In genomic region chr12:9347328-9348127, GRCh38 we compare ENCODE assay signal across 1 cellular context.
A peak's percentile ranks its signal among the peaks of the same experiment; 100 is the strongest.
TF ChIP-seq lines count a peak whose summit lies in the region.

No MANE protein-coding gene starts in this region.

TF ChIP-seq in K562, 482 proteins besides CTCF, POLR2A, EP300 and RAD21 (continued from another document and continues in another):
- TF ChIP-seq, protein P1, sequence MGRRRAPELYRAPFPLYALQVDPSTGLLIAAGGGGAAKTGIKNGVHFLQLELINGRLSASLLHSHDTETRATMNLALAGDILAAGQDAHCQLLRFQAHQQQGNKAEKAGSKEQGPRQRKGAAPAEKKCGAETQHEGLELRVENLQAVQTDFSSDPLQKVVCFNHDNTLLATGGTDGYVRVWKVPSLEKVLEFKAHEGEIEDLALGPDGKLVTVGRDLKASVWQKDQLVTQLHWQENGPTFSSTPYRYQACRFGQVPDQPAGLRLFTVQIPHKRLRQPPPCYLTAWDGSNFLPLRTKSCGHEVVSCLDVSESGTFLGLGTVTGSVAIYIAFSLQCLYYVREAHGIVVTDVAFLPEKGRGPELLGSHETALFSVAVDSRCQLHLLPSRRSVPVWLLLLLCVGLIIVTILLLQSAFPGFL (CRISPR knock-in tag; IDR thresholded peaks at IDR 0.05), result no peak
- TF ChIP-seq ZNF76 (CRISPR knock-in tag; IDR thresholded peaks at IDR 0.05; ENCODE audit: borderline replicate concordance) (no peak), TAF9B (IDR thresholded peaks at IDR 0.05; ENCODE audit: partially characterized antibody) (no peak), ELF2 (CRISPR knock-in tag; IDR thresholded peaks at IDR 0.05) (no peak), ARID1B (IDR thresholded peaks at IDR 0.05) (no peak), ZNF561 (CRISPR knock-in tag; conservative IDR thresholded peaks at IDR 0.05) (no peak), TAL1 (IDR thresholded peaks at IDR 0.05) (no peak), NR2C2 (CRISPR knock-in tag; IDR thresholded peaks at IDR 0.05) (no peak), NR2C2 (tag; IDR thresholded peaks at IDR 0.05) (peak; percentile 83; the same call in 1 of the 2 replicates), CBFA2T3 (IDR thresholded peaks at IDR 0.05) (no peak), NELFE (IDR thresholded peaks at IDR 0.05; ENCODE audit: insufficient read depth, insufficient read length) (no peak), ZSCAN32 (CRISPR knock-in tag; IDR thresholded peaks at IDR 0.05) (no peak), SP2 (IDR thresholded peaks at IDR 0.05; ENCODE audit: extremely low read depth, low read depth, low read length, poor library complexity, severe bottlenecking) (no peak), ZNF239 (CRISPR knock-in tag; IDR thresholded peaks at IDR 0.05) (peak; percentile 6; the same call in 1 of the 2 replicates), SPI1 (IDR thresholded peaks at IDR 0.05; ENCODE audit: borderline replicate concordance, low read depth, low read length) (no peak), NR2C1 (IDR thresholded peaks at IDR 0.05) (no peak), NR2C1 (tag; IDR thresholded peaks at IDR 0.05) (peak; percentile 54), TCF7 (IDR thresholded peaks at IDR 0.05; ENCODE audit: borderline replicate concordance) (no peak), FOS (IDR thresholded peaks at IDR 0.05; ENCODE audit: extremely low read depth, insufficient read length) (no peak), ZNF655 (CRISPR knock-in tag; IDR thresholded peaks at IDR 0.05) (no peak), ZNF449 (CRISPR knock-in tag; IDR thresholded peaks at IDR 0.05) (0 out of 2 replicates have a peak, but pooled peaks have one; percentile 15), KLF1 (tag; IDR thresholded peaks at IDR 0.05) (no peak), E2F1 (CRISPR knock-in tag; IDR thresholded peaks at IDR 0.05) (no peak), NUFIP1 (IDR thresholded peaks at IDR 0.05; ENCODE audit: partially characterized antibody) (no peak), EHMT2 (IDR thresholded peaks at IDR 0.05) (no peak), ARID3A (IDR thresholded peaks at IDR 0.05; ENCODE audit: borderline replicate concordance, low read depth, low read length) (no peak), ZNF124 (CRISPR knock-in tag; IDR thresholded peaks at IDR 0.05) (no peak), CHD1 (IDR thresholded peaks at IDR 0.05; ENCODE audit: low read length) (no peak), ZNF584 (CRISPR knock-in tag; IDR thresholded peaks at IDR 0.05; ENCODE audit: low read depth) (no peak; the same call in 1 of the 2 replicates), ZNF507 (tag; conservative IDR thresholded peaks at IDR 0.05) (no peak), RBM34 (IDR thresholded peaks at IDR 0.05; ENCODE audit: borderline replicate concordance, insufficient read depth, low read length) (no peak), MYBL2 (IDR thresholded peaks at IDR 0.05; ENCODE audit: low read depth) (no peak), MYBL2 (CRISPR knock-in tag; IDR thresholded peaks at IDR 0.05; ENCODE audit: borderline replicate concordance) (no peak), CEBPG (CRISPR knock-in tag; IDR thresholded peaks at IDR 0.05) (peak; percentile 61), CEBPG (tag; conservative IDR thresholded peaks at IDR 0.05 in 1 of 2, IDR thresholded peaks at IDR 0.05 in 1 of 2) (peak; percentile 60 to 96; a peak in 3 of 4 replicates), RBM25 (IDR thresholded peaks at IDR 0.05; ENCODE audit: low read depth, low read length, severe bottlenecking) (peak; percentile 31), ETV1 (tag; conservative IDR thresholded peaks at IDR 0.05; ENCODE audit: low read depth) (peak; percentile 82)
- TF ChIP-seq, protein P2, sequence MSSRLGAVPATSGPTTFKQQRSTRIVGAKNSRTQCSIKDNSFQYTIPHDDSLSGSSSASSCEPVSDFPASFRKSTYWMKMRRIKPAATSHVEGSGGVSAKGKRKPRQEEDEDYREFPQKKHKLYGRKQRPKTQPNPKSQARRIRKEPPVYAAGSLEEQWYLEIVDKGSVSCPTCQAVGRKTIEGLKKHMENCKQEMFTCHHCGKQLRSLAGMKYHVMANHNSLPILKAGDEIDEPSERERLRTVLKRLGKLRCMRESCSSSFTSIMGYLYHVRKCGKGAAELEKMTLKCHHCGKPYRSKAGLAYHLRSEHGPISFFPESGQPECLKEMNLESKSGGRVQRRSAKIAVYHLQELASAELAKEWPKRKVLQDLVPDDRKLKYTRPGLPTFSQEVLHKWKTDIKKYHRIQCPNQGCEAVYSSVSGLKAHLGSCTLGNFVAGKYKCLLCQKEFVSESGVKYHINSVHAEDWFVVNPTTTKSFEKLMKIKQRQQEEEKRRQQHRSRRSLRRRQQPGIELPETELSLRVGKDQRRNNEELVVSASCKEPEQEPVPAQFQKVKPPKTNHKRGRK (tag; IDR thresholded peaks at IDR 0.05), result no peak
- TF ChIP-seq, protein P3, sequence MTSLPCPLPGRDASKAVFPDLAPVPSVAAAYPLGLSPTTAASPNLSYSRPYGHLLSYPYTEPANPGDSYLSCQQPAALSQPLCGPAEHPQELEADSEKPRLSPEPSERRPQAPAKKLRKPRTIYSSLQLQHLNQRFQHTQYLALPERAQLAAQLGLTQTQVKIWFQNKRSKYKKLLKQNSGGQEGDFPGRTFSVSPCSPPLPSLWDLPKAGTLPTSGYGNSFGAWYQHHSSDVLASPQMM (CRISPR knock-in tag; IDR thresholded peaks at IDR 0.05), result no peak
- TF ChIP-seq, protein P4, sequence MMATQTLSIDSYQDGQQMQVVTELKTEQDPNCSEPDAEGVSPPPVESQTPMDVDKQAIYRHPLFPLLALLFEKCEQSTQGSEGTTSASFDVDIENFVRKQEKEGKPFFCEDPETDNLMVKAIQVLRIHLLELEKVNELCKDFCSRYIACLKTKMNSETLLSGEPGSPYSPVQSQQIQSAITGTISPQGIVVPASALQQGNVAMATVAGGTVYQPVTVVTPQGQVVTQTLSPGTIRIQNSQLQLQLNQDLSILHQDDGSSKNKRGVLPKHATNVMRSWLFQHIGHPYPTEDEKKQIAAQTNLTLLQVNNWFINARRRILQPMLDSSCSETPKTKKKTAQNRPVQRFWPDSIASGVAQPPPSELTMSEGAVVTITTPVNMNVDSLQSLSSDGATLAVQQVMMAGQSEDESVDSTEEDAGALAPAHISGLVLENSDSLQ (IDR thresholded peaks at IDR 0.05), result no peak
- TF ChIP-seq, protein P5, sequence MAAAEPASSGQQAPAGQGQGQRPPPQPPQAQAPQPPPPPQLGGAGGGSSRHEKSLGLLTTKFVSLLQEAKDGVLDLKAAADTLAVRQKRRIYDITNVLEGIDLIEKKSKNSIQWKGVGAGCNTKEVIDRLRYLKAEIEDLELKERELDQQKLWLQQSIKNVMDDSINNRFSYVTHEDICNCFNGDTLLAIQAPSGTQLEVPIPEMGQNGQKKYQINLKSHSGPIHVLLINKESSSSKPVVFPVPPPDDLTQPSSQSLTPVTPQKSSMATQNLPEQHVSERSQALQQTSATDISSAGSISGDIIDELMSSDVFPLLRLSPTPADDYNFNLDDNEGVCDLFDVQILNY (CRISPR knock-in tag; IDR thresholded peaks at IDR 0.05), result no peak
- TF ChIP-seq, protein P6, sequence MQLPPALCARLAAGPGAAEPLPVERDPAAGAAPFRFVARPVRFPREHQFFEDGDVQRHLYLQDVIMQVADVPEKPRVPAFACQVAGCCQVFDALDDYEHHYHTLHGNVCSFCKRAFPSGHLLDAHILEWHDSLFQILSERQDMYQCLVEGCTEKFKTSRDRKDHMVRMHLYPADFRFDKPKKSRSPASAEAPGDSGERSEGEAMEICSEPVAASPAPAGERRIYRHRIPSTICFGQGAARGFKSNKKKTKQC (CRISPR knock-in tag; IDR thresholded peaks at IDR 0.05), result no peak
- TF ChIP-seq, protein P7, sequence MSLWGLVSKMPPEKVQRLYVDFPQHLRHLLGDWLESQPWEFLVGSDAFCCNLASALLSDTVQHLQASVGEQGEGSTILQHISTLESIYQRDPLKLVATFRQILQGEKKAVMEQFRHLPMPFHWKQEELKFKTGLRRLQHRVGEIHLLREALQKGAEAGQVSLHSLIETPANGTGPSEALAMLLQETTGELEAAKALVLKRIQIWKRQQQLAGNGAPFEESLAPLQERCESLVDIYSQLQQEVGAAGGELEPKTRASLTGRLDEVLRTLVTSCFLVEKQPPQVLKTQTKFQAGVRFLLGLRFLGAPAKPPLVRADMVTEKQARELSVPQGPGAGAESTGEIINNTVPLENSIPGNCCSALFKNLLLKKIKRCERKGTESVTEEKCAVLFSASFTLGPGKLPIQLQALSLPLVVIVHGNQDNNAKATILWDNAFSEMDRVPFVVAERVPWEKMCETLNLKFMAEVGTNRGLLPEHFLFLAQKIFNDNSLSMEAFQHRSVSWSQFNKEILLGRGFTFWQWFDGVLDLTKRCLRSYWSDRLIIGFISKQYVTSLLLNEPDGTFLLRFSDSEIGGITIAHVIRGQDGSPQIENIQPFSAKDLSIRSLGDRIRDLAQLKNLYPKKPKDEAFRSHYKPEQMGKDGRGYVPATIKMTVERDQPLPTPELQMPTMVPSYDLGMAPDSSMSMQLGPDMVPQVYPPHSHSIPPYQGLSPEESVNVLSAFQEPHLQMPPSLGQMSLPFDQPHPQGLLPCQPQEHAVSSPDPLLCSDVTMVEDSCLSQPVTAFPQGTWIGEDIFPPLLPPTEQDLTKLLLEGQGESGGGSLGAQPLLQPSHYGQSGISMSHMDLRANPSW (CRISPR knock-in tag; IDR thresholded peaks at IDR 0.05), result no peak
- TF ChIP-seq, protein P8, sequence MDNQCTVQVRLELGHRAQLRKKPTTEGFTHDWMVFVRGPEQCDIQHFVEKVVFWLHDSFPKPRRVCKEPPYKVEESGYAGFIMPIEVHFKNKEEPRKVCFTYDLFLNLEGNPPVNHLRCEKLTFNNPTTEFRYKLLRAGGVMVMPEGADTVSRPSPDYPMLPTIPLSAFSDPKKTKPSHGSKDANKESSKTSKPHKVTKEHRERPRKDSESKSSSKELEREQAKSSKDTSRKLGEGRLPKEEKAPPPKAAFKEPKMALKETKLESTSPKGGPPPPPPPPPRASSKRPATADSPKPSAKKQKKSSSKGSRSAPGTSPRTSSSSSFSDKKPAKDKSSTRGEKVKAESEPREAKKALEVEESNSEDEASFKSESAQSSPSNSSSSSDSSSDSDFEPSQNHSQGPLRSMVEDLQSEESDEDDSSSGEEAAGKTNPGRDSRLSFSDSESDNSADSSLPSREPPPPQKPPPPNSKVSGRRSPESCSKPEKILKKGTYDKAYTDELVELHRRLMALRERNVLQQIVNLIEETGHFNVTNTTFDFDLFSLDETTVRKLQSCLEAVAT (IDR thresholded peaks at IDR 0.05), result no peak
- TF ChIP-seq, protein P9, sequence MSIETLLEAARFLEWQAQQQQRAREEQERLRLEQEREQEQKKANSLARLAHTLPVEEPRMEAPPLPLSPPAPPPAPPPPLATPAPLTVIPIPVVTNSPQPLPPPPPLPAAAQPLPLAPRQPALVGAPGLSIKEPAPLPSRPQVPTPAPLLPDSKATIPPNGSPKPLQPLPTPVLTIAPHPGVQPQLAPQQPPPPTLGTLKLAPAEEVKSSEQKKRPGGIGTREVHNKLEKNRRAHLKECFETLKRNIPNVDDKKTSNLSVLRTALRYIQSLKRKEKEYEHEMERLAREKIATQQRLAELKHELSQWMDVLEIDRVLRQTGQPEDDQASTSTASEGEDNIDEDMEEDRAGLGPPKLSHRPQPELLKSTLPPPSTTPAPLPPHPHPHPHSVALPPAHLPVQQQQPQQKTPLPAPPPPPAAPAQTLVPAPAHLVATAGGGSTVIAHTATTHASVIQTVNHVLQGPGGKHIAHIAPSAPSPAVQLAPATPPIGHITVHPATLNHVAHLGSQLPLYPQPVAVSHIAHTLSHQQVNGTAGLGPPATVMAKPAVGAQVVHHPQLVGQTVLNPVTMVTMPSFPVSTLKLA (conservative IDR thresholded peaks at IDR 0.05), result no peak
- TF ChIP-seq, protein P10, sequence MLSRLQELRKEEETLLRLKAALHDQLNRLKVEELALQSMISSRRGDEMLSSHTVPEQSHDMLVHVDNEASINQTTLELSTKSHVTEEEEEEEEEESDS (CRISPR knock-in tag; IDR thresholded peaks at IDR 0.05), result no peak
